20 cellular contexts compared by ENCODE assay signal in genomic region chr12:90987101-90987500, GRCh38. TPM values are rescaled to one million over a fixed set of nuclear protein-coding genes. Genes with fewer than 3 reads are reported as not detected.
DNase-seq lines count a peak whose midpoint lies in the region; ATAC-seq, FAIRE-seq and TF ChIP-seq lines count a peak whose summit lies in the region.
"Had no signal": no experiment of that assay in that cellular context is flagged by ENCODE, and none has a peak within 500 bp of the region (broad histone marks: within the 10 kb centered on the region; RNA-seq: fewer than 3 reads in every experiment).

No MANE protein-coding gene starts in this region.

- no peaks in the 10 kb centered on the region for H3K27me3 ChIP-seq in astrocyte (ENCODE audit: insufficient read depth, low read length)

- ATAC-seq in SK-N-SH treated with all-trans-retinoic acid at 6 μM for 48 hours = no peak
- ATAC-seq: T-helper 17 cell had no signal

- no peaks in the 10 kb centered on the region for H3K36me3 ChIP-seq in astrocyte (ENCODE audit: insufficient read depth, low read length)

- H3K4me3 Mint-ChIP-seq in astrocyte (ENCODE audit: unreplicated experiment) = no peak overlapping the region
- H3K4me3 Mint-ChIP-seq: CD14-positive monocyte, HFFc6, T-helper 17 cell had no signal

- H3K4me2 ChIP-seq in astrocyte (ENCODE audit: low read length) = no peak overlapping the region
- H3K4me2 ChIP-seq: SK-N-SH had no signal

- H3K4me3 ChIP-seq in astrocyte (ENCODE audit: insufficient read depth, low read depth, low read length) = no peak overlapping the region

- DNase-seq in A172 (ENCODE audit: low spot score) = peak; percentile 74
- peak; percentile 58 for DNase-seq in LHCN-M2 (ENCODE audit: low read depth)
- DNase-seq in astrocyte (ENCODE audit: low read depth) = peak; percentile 87
- peak; percentile 65 for DNase-seq in islet precursor cell
- no peak for DNase-seq in NCI-H1436 treated with DMSO at 0.1 percent for 48 hours (lab: John Stamatoyannopoulos, UW)
- DNase-seq in NK-92 treated with Interleukin-12 subunit alpha and Interleukin-12 subunit beta, amount 100 ng/mL, for 24 hours (lab: John Stamatoyannopoulos, UW) = no peak
- DNase-seq in NCI-H2081 treated with DMSO at 0.1 percent for 48 hours (lab: John Stamatoyannopoulos, UW) = no peak
- DNase-seq: GDM1, HFFc6, NCI-H1436, NCI-H2081, NCI-H2227 treated with DMSO at 0.1 percent for 48 hours, NCI-H526 treated with DMSO at 0.1 percent for 48 hours, OCI-M1, SK-N-SH, T-helper 17 cell had no signal

- H3K4me1 ChIP-seq in astrocyte (ENCODE audit: insufficient read depth, low read length) = no peaks in the 10 kb centered on the region

- H3K27ac Mint-ChIP-seq in astrocyte (ENCODE audit: unreplicated experiment) = peak overlapping the region; percentile 4
- H3K27ac Mint-ChIP-seq: HFFc6, T-helper 17 cell had no signal

- peaks cover 8% of the 10 kb centered on the region for H3K4me1 Mint-ChIP-seq in astrocyte (ENCODE audit: low read depth, unreplicated experiment)
- H3K4me1 Mint-ChIP-seq: CD14-positive monocyte had no signal

- no peak for FAIRE-seq in astrocyte (lab: Jason Lieb, UNC)
- FAIRE-seq: H1 had no signal

- no peaks in the 10 kb centered on the region for H4K20me1 ChIP-seq in astrocyte (ENCODE audit: insufficient read depth, low read length)

- no peak overlapping the region for H3K27ac ChIP-seq in astrocyte (ENCODE audit: low read depth, low read length)
- H3K27ac ChIP-seq: 22Rv1 had no signal

- peaks cover 3% of the 10 kb centered on the region for H3K9me3 ChIP-seq in astrocyte (ENCODE audit: insufficient read depth, low read depth, low read length)
- H3K9me3 ChIP-seq: SK-N-SH had no signal

- peaks cover 1% of the 10 kb centered on the region for H3K36me3 Mint-ChIP-seq in astrocyte (ENCODE audit: low read depth, unreplicated experiment)
- H3K36me3 Mint-ChIP-seq: CD14-positive monocyte had no signal

- H2AFZ ChIP-seq in astrocyte (ENCODE audit: low read depth, low read length) = no peak overlapping the region

- TF ChIP-seq CTCF in astrocyte (IDR thresholded peaks at IDR 0.05; ENCODE audit: insufficient read depth, low read depth, low read length) = no peak

- H3K79me2 ChIP-seq in astrocyte (ENCODE audit: insufficient read depth, low read length) = no peaks in the 10 kb centered on the region

- H3K9me3 Mint-ChIP-seq in astrocyte (ENCODE audit: unreplicated experiment) = peaks cover 23% of the 10 kb centered on the region

- H3K27me3 Mint-ChIP-seq in astrocyte (ENCODE audit: low read depth, unreplicated experiment) = peaks cover 2% of the 10 kb centered on the region

- no peak overlapping the region for H3K9ac ChIP-seq in astrocyte (ENCODE audit: low read length)
- H3K9ac ChIP-seq: SK-N-SH had no signal

TF ChIP-seq in SK-N-SH treated with all-trans-retinoic acid at 6 μM for 48 hours, 23 proteins besides CTCF, POLR2A, EP300 and RAD21:
- no peak for TF ChIP-seq ARNTL (CRISPR knock-in tag; IDR thresholded peaks at IDR 0.05; ENCODE audit: borderline replicate concordance, low read depth)
- TF ChIP-seq TCF4 (CRISPR knock-in tag; IDR thresholded peaks at IDR 0.05; ENCODE audit: borderline replicate concordance) = no peak
- TF ChIP-seq, protein P1, sequence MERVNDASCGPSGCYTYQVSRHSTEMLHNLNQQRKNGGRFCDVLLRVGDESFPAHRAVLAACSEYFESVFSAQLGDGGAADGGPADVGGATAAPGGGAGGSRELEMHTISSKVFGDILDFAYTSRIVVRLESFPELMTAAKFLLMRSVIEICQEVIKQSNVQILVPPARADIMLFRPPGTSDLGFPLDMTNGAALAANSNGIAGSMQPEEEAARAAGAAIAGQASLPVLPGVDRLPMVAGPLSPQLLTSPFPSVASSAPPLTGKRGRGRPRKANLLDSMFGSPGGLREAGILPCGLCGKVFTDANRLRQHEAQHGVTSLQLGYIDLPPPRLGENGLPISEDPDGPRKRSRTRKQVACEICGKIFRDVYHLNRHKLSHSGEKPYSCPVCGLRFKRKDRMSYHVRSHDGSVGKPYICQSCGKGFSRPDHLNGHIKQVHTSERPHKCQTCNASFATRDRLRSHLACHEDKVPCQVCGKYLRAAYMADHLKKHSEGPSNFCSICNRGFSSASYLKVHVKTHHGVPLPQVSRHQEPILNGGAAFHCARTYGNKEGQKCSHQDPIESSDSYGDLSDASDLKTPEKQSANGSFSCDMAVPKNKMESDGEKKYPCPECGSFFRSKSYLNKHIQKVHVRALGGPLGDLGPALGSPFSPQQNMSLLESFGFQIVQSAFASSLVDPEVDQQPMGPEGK (CRISPR knock-in tag; IDR thresholded peaks at IDR 0.05; ENCODE audit: borderline replicate concordance) = no peak
- TF ChIP-seq, protein P2, sequence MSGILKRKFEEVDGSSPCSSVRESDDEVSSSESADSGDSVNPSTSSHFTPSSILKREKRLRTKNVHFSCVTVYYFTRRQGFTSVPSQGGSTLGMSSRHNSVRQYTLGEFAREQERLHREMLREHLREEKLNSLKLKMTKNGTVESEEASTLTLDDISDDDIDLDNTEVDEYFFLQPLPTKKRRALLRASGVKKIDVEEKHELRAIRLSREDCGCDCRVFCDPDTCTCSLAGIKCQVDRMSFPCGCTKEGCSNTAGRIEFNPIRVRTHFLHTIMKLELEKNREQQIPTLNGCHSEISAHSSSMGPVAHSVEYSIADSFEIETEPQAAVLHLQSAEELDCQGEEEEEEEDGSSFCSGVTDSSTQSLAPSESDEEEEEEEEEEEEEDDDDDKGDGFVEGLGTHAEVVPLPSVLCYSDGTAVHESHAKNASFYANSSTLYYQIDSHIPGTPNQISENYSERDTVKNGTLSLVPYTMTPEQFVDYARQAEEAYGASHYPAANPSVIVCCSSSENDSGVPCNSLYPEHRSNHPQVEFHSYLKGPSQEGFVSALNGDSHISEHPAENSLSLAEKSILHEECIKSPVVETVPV (CRISPR knock-in tag; IDR thresholded peaks at IDR 0.05) = no peak
- TF ChIP-seq SNAI2 (CRISPR knock-in tag; IDR thresholded peaks at IDR 0.05) = no peak
- TF ChIP-seq POU6F1 (CRISPR knock-in tag; IDR thresholded peaks at IDR 0.05; ENCODE audit: borderline replicate concordance, low read depth) = no peak
- TF ChIP-seq ZNF8 (CRISPR knock-in tag; IDR thresholded peaks at IDR 0.05) = no peak
- no peak for TF ChIP-seq ZC3H10 (CRISPR knock-in tag; IDR thresholded peaks at IDR 0.05)
- no peak for TF ChIP-seq ESRRG (CRISPR knock-in tag; IDR thresholded peaks at IDR 0.05)
- TF ChIP-seq BACH2 (CRISPR knock-in tag; IDR thresholded peaks at IDR 0.05; ENCODE audit: borderline replicate concordance) = no peak
- TF ChIP-seq ZNF70 (CRISPR knock-in tag; IDR thresholded peaks at IDR 0.05) = no peak
- TF ChIP-seq TSHZ2 (CRISPR knock-in tag; IDR thresholded peaks at IDR 0.05) = no peak
- no peak for TF ChIP-seq TOX (CRISPR knock-in tag; IDR thresholded peaks at IDR 0.05; ENCODE audit: borderline replicate concordance)
- no peak for TF ChIP-seq ISL1 (CRISPR knock-in tag; IDR thresholded peaks at IDR 0.05)
- TF ChIP-seq PPARA (CRISPR knock-in tag; IDR thresholded peaks at IDR 0.05; ENCODE audit: borderline replicate concordance) = no peak
- no peak for TF ChIP-seq ZFP3 (CRISPR knock-in tag; IDR thresholded peaks at IDR 0.05)
- no peak for TF ChIP-seq RARB (CRISPR knock-in tag; IDR thresholded peaks at IDR 0.05)
- TF ChIP-seq CSDC2 (CRISPR knock-in tag; IDR thresholded peaks at IDR 0.05) = no peak
- TF ChIP-seq OSR1 (CRISPR knock-in tag; IDR thresholded peaks at IDR 0.05) = no peak
- TF ChIP-seq ZNF565 (CRISPR knock-in tag; conservative IDR thresholded peaks at IDR 0.05; ENCODE audit: low read depth) = no peak
TF ChIP-seq in SK-N-SH treated with all-trans-retinoic acid at 6 μM for 48 hours: peak in this region for 0.

RNA-seq across cellular contexts. Expression of gene EPYC, which starts 17.7 kb away (rescaled TPM):
- total RNA-seq in A172 (2014; rRNA removed; shearing (Covaris generic)) = not detected in 2 replicates
- not detected in 2 replicates for total RNA-seq in LHCN-M2 (2014; rRNA removed)
- not detected for polyA plus RNA-seq in LHCN-M2 (2012)
- 0.26 and 0.39 TPM in 2 replicates for total RNA-seq in astrocyte
- total RNA-seq: H1, HFFc6, T-helper 17 cell had no signal
- polyA plus RNA-seq: CD14-positive monocyte, H1, SK-N-SH had no signal

RNA-seq across cellular contexts. Expression of gene CCER1, which starts 32.1 kb away (rescaled TPM):
- not detected in 2 replicates for total RNA-seq in A172 (2014; rRNA removed; shearing (Covaris generic))
- total RNA-seq in LHCN-M2 (2014; rRNA removed) = not detected in 2 replicates
- polyA plus RNA-seq in LHCN-M2 (2012) = not detected
- total RNA-seq in astrocyte = not detected in 2 replicates
- total RNA-seq: H1, HFFc6, T-helper 17 cell had no signal
- polyA plus RNA-seq: CD14-positive monocyte, H1, SK-N-SH had no signal

Comparison
In these comparisons a context has a peak if more than half of its experiments do, and no peak if none do; other contexts are left out.
1. DNase-seq: peak in A172 (single experiment), LHCN-M2 (single experiment), astrocyte (single experiment) and islet precursor cell (single experiment); none in NCI-H1436 treated with DMSO at 0.1 percent for 48 hours (single experiment), NK-92 treated with Interleukin-12 subunit alpha and Interleukin-12 subunit beta, amount 100 ng/mL, for 24 hours (single experiment) and NCI-H2081 treated with DMSO at 0.1 percent for 48 hours (single experiment).